13 cellular contexts compared by ENCODE assay signal in genomic region chr5:111227226-111227782, GRCh38. TPM values are rescaled to one million over a fixed set of nuclear protein-coding genes. Genes with fewer than 3 reads are reported as not detected.
DNase-seq lines count a peak whose midpoint lies in the region; ATAC-seq, FAIRE-seq and TF ChIP-seq lines count a peak whose summit lies in the region.
"Had no signal": no experiment of that assay in that cellular context is flagged by ENCODE, and none has a peak within 500 bp of the region (broad histone marks: within the 10 kb centered on the region; RNA-seq: fewer than 3 reads in every experiment).

No MANE protein-coding gene starts in this region.

- no peaks in the 10 kb centered on the region for H3K36me3 ChIP-seq in CD8-positive, alpha-beta T cell (ENCODE audit: insufficient read depth, low read length)
- H3K36me3 ChIP-seq: suprapubic skin had no signal

- POLR2A ChIA-PET in CD8-positive, alpha-beta T cell (lab: Charles Lee) = interaction anchor here (0.8 to 4.5 kb wide), 6 partner anchors 8 to 51 kb away, joined by 3 to 23 read pairs (median 6); no protein-coding TSS in a partner anchor

- no peak for ATAC-seq in CD8-positive, alpha-beta T cell
- no peak for ATAC-seq in left colon

- CTCF ChIA-PET in CD8-positive, alpha-beta T cell (lab: Charles Lee) = interaction anchor here (0.8 to 2.4 kb wide), 3 partner anchors 9 to 52 kb away, joined by 4 to 14 read pairs (median 9); no protein-coding TSS in a partner anchor

- intact Hi-C loops in CD8-positive, alpha-beta T cell (cut with DNase I, micrococcal nuclease) = loop anchor here in 1 of 2 experiments (10.0 kb wide), 1 partner anchor 1533 kb away; no protein-coding TSS in a partner anchor
- intact Hi-C loops in left colon (cut with DNase I, micrococcal nuclease) = no loop called here

- H3K27me3 ChIP-seq in CD8-positive, alpha-beta T cell (ENCODE audit: insufficient read depth, low read length) = no peaks in the 10 kb centered on the region

- peaks cover 43% of the 10 kb centered on the region for H3K36me3 Mint-ChIP-seq in CD8-positive, alpha-beta T cell
- peaks cover 34% of the 10 kb centered on the region for H3K36me3 Mint-ChIP-seq in activated T-cell treated with anti-CD3 and anti-CD28 coated beads, Interleukin-2, amount 50 U/mL, for 24 hours (ENCODE audit: low read depth)
- H3K36me3 Mint-ChIP-seq in endothelial cell (ENCODE audit: low read depth, unreplicated experiment) = peaks cover 3% of the 10 kb centered on the region

- TF ChIP-seq POLR2A in GM12891 (IDR thresholded peaks at IDR 0.05; ENCODE audit: low read depth, low read length) = no peak; the same call in 1 of the 2 replicates

- no peaks in the 10 kb centered on the region for H3K9me3 ChIP-seq in CD8-positive, alpha-beta T cell (ENCODE audit: low read length)
- H3K9me3 ChIP-seq: suprapubic skin had no signal

- H3K4me1 Mint-ChIP-seq in CD8-positive, alpha-beta T cell (ENCODE audit: low read depth) = peaks cover 62% of the 10 kb centered on the region
- peaks cover 77% of the 10 kb centered on the region for H3K4me1 Mint-ChIP-seq in activated T-cell treated with anti-CD3 and anti-CD28 coated beads, Interleukin-2, amount 50 U/mL, for 24 hours (ENCODE audit: low read depth)
- peaks cover 55% of the 10 kb centered on the region for H3K4me1 Mint-ChIP-seq in endothelial cell (ENCODE audit: unreplicated experiment)

- DNase-seq in CD8-positive, alpha-beta T cell = no peak
- DNase-seq in GM12891 (ENCODE audit: insufficient read length, low spot score) (no peak), endothelial cell (ENCODE audit: low spot score) (no peak), left colon (no peak), COLO668 (lab: John Stamatoyannopoulos, UW; ENCODE audit: unreplicated experiment) (no peak), ureter (ENCODE audit: low spot score) (no peak)
- no peak for DNase-seq in activated T-cell treated with anti-CD3 and anti-CD28 coated beads, Interleukin-2, amount 50 U/mL, for 24 hours
- DNase-seq: activated CD4-positive, alpha-beta T cell treated with anti-CD3 and anti-CD28 coated beads for 1 hour; cerebellar nuclear complex; mesenchymal stem cell; NCI-H2029 treated with DMSO at 0.1 percent for 48 hours had no signal

- no peaks in the 10 kb centered on the region for H3K27me3 Mint-ChIP-seq in CD8-positive, alpha-beta T cell (ENCODE audit: low read depth)
- no peaks in the 10 kb centered on the region for H3K27me3 Mint-ChIP-seq in activated T-cell treated with anti-CD3 and anti-CD28 coated beads, Interleukin-2, amount 50 U/mL, for 24 hours
- H3K27me3 Mint-ChIP-seq in endothelial cell (ENCODE audit: unreplicated experiment) = peaks cover 6% of the 10 kb centered on the region

- TF ChIP-seq CTCF in CD8-positive, alpha-beta T cell (IDR thresholded peaks at IDR 0.05) = no peak
- TF ChIP-seq CTCF in endothelial cell (IDR thresholded peaks at IDR 0.05; ENCODE audit: unreplicated experiment) = no peak

- H3K4me1 ChIP-seq in CD8-positive, alpha-beta T cell (ENCODE audit: insufficient read depth, low read length) = peaks cover 54% of the 10 kb centered on the region

- H3K9me3 Mint-ChIP-seq in CD8-positive, alpha-beta T cell = no peaks in the 10 kb centered on the region
- no peaks in the 10 kb centered on the region for H3K9me3 Mint-ChIP-seq in activated T-cell treated with anti-CD3 and anti-CD28 coated beads, Interleukin-2, amount 50 U/mL, for 24 hours
- no peaks in the 10 kb centered on the region for H3K9me3 Mint-ChIP-seq in endothelial cell (ENCODE audit: unreplicated experiment)

- H3K4me3 Mint-ChIP-seq in CD8-positive, alpha-beta T cell = peak overlapping the region; percentile 96
- peak overlapping the region; percentile 96 for H3K4me3 Mint-ChIP-seq in activated T-cell treated with anti-CD3 and anti-CD28 coated beads, Interleukin-2, amount 50 U/mL, for 24 hours
- peak overlapping the region; percentile 47 for H3K4me3 Mint-ChIP-seq in endothelial cell (ENCODE audit: unreplicated experiment)

- peak overlapping the region; percentile 90 for H3K4me3 ChIP-seq in CD8-positive, alpha-beta T cell (ENCODE audit: low read depth, low read length)
- H3K4me3 ChIP-seq: suprapubic skin had no signal

- H3K27ac Mint-ChIP-seq in CD8-positive, alpha-beta T cell = peak overlapping the region; percentile 99
- peak overlapping the region; percentile 97 for H3K27ac Mint-ChIP-seq in activated T-cell treated with anti-CD3 and anti-CD28 coated beads, Interleukin-2, amount 50 U/mL, for 24 hours
- peak overlapping the region; percentile 48 for H3K27ac Mint-ChIP-seq in endothelial cell (ENCODE audit: unreplicated experiment)

- peak overlapping the region; percentile 75 for H3K27ac ChIP-seq in CD8-positive, alpha-beta T cell (ENCODE audit: low read depth, low read length)
- H3K27ac ChIP-seq: suprapubic skin had no signal

- peak; percentile 84 for FAIRE-seq in GM12891 (lab: Jason Lieb, UNC)
- FAIRE-seq: frontal cortex had no signal

TF ChIP-seq in GM12891, 5 proteins besides CTCF, POLR2A, EP300 and RAD21:
- TF ChIP-seq POU2F2 (IDR thresholded peaks at IDR 0.05; ENCODE audit: low read depth, low read length) = no peak
- no peak for TF ChIP-seq TAF1 (IDR thresholded peaks at IDR 0.05; ENCODE audit: low read depth, low read length)
- no peak for TF ChIP-seq PAX5 (IDR thresholded peaks at IDR 0.05; ENCODE audit: insufficient read depth, low read length, severe bottlenecking)
- TF ChIP-seq SPI1 (IDR thresholded peaks at IDR 0.05; ENCODE audit: low read depth, low read length) = no peak
- TF ChIP-seq POLR2AphosphoS5 (IDR thresholded peaks at IDR 0.05; ENCODE audit: low read depth, low read length) = no peak

RNA-seq across cellular contexts. Expression of gene CAMK4, which starts 3.1 kb away (rescaled TPM):
- 100 to 1,000 TPM; 165 to 168 TPM for total RNA-seq in CD8-positive, alpha-beta T cell
- 19.3 TPM for polyA plus RNA-seq in GM12891 (2012; ENCODE audit: low read depth, missing spikeins)
- 34.5 TPM for total RNA-seq in endothelial cell (ENCODE audit: unreplicated experiment)
- total RNA-seq in left colon = 1 to 10 TPM; 1.8 to 3.1 TPM
- 3.0 TPM for total RNA-seq in ureter

Comparison
In these comparisons a context has a peak if more than half of its experiments do, and no peak if none do; other contexts are left out.
1. H3K27ac Mint-ChIP-seq: peak in every context shown above with its lines; median percentile 99 in CD8-positive, alpha-beta T cell; 97 in activated T-cell treated with anti-CD3 and anti-CD28 coated beads, Interleukin-2, amount 50 U/mL, for 24 hours; 48 in endothelial cell.